In genomic region chr11:70397983-70398833, GRCh38 we compare ENCODE assay signal across 8 cellular contexts. TPM values are rescaled to one million over a fixed set of nuclear protein-coding genes. Genes with fewer than 3 reads are reported as not detected.
DNase-seq lines count a peak whose midpoint lies in the region; FAIRE-seq and TF ChIP-seq lines count a peak whose summit lies in the region.

Gene CTTN, plus strand, starts transcription at chr11:70398529. Its CDS starts 8,769 bp downstream, at chr11:70407298.

- H3K27me3 ChIP-seq in left ventricle myocardium inferior (ENCODE audit: low read depth) = no peaks in the 10 kb centered on the region

- intact Hi-C loops in left ventricle myocardium inferior (cut with micrococcal nuclease) (no loop called here), posterior vena cava (cut with DNase I) (loop anchor here in 1 of 2 donors (1.0 kb wide), 1 partner anchor 44 kb away; no protein-coding TSS in a partner anchor)

- peak within 1 kb of the TSS; percentile 96 for H3K4me3 ChIP-seq in left ventricle myocardium inferior

- TF ChIP-seq POLR2A in H54 (IDR thresholded peaks at IDR 0.05; ENCODE audit: low read depth, low read length) = peak; percentile 64

- peak within 1 kb of the TSS; percentile 82 for H3K27ac ChIP-seq in left ventricle myocardium inferior (replicated peaks)

- no peaks in the 10 kb centered on the region for H3K9me3 ChIP-seq in left ventricle myocardium inferior (replicated peaks)

- no peak for FAIRE-seq in H54 (lab: Jason Lieb, UNC)

- peaks cover 64% of the 10 kb centered on the region for H3K4me1 ChIP-seq in left ventricle myocardium inferior

- no peak for TF ChIP-seq CTCF in left ventricle myocardium inferior (IDR thresholded peaks at IDR 0.05; ENCODE audit: borderline replicate concordance)

- H3K36me3 ChIP-seq in left ventricle myocardium inferior = peaks cover 4% of the 10 kb centered on the region

- DNase-seq in CMK (ENCODE audit: low read depth) = peak; percentile 74
- peak; percentile 81 for DNase-seq in H54 (ENCODE audit: insufficient read length, low spot score)
- DNase-seq in NCI-H1694 (lab: John Stamatoyannopoulos, UW) = peak; percentile 18
- peak; percentile 25 for DNase-seq in T-helper 22 cell (ENCODE audit: low read depth)
- peak in 57 of 58 donors; percentile 25 to 84 (median 72) for DNase-seq in anterior cingulate cortex (lab: John Stamatoyannopoulos, UW)
- DNase-seq in left ventricle myocardium inferior = peak; percentile 88
- peak; percentile 94 for DNase-seq in posterior vena cava (ENCODE audit: low spot score)
- peak; percentile 78 for DNase-seq in ureter (ENCODE audit: low spot score)

RNA-seq across cellular contexts. Expression of gene CTTN, which starts in this region (rescaled TPM):
- total RNA-seq in left ventricle myocardium inferior (144 TPM), posterior vena cava (100 to 1,000 TPM; 192 to 195 TPM), ureter (371 TPM)

Comparison
In these comparisons a context has a peak if more than half of its experiments do, and no peak if none do; other contexts are left out.
1. Peak in every context shown above with its lines: DNase-seq, H3K4me3 ChIP-seq and H3K27ac ChIP-seq.
2. DNase-seq: peak in every context shown above with its lines; median percentile 94 in posterior vena cava; 88 in left ventricle myocardium inferior; 81 in H54; 78 in ureter; 74 in CMK; 72 in anterior cingulate cortex; 25 in T-helper 22 cell; 18 in NCI-H1694.